Comparison of ENCODE assay signal across 23 cellular contexts in the genomic region with DNA sequence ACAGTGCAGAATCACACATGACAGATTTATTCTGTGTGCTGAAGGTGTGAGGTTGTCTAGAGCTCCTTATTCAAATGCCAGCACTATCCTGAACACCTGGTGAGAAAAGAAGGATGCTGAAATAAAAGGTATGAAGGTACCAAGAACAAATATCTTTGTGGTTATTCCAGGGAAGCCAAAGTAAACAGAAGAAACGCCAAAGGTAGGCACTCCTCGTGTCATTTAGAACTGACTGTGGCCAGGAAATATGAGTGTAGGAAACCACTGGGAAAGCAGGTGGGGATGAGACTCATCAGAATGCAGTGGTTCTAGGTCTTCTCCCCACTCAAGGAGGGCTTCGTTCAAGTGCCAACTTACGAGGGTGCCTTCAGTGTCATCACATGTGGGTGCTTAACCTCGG.
"Had no signal": no experiment of that assay in that cellular context is flagged by ENCODE, and none has a peak within 500 bp of the region (broad histone marks: within the 10 kb centered on the region; RNA-seq: fewer than 3 reads in every experiment).

No MANE protein-coding gene starts in this region.

- H3K27ac Mint-ChIP-seq: activated CD4-positive, alpha-beta T cell treated with anti-CD3 and anti-CD28 coated beads, Interleukin-2, amount 10 ng/mL, durations not matched to agents 24 days and 14 days; activated CD8-positive, alpha-beta T cell treated with anti-CD3 and anti-CD28 coated beads, Interleukin-2, amount 10 ng/mL, durations not matched to agents 7 days and 5 days; activated naive CD4-positive, alpha-beta T cell treated with anti-CD3 and anti-CD28 coated beads, Interleukin-2, amount 10 ng/mL, durations not matched to agents 7 days and 5 days; activated naive CD8-positive, alpha-beta T cell treated with anti-CD3 and anti-CD28 coated beads, Interleukin-2, amount 50 U/mL, for 24 hours; T-cell had no signal

- H3K4me1 Mint-ChIP-seq: activated CD4-positive, alpha-beta T cell treated with anti-CD3 and anti-CD28 coated beads, Interleukin-2, amount 10 ng/mL, durations not matched to agents 24 days and 14 days; central memory CD8-positive, alpha-beta T cell had no signal

- DNase-seq: activated CD4-positive, alpha-beta T cell treated with anti-CD3 and anti-CD28 coated beads, Interleukin-2, amount 10 ng/mL, durations not matched to agents 24 days and 14 days; activated CD4-positive, CD25-positive, alpha-beta regulatory T cell; activated CD8-positive, alpha-beta T cell treated with anti-CD3 and anti-CD28 coated beads, Interleukin-2, amount 10 ng/mL, durations not matched to agents 7 days and 5 days; activated effector memory CD4-positive, alpha-beta T cell treated with Interleukin-2 at 50 U/mL for 16 hours; activated naive CD4-positive, alpha-beta T cell treated with anti-CD3 and anti-CD28 coated beads, Interleukin-2, amount 10 ng/mL, durations not matched to agents 7 days and 5 days; activated naive CD8-positive, alpha-beta T cell treated with anti-CD3 and anti-CD28 coated beads, Interleukin-2, amount 50 U/mL, for 24 hours; activated T-cell treated with anti-CD3 and anti-CD28 coated beads, Interleukin-2, amount 50 U/mL, for 4 hours; anterior cingulate cortex; colonic mucosa; erythroblast; head of caudate nucleus; kidney glomerular epithelial cell; mesendoderm; naive thymus-derived CD8-positive, alpha-beta T cell; stimulated activated CD4-positive, alpha-beta T cell treated with anti-CD3 and anti-CD28 coated beads, Interleukin-4, amount 100 ng/mL, for 1 hour; T-cell; testis; upper lobe of left lung had no signal

- H3K4me1 ChIP-seq: colonic mucosa, testis, upper lobe of left lung had no signal

- H3K4me3 Mint-ChIP-seq: activated CD4-positive, alpha-beta T cell treated with anti-CD3 and anti-CD28 coated beads, Interleukin-2, amount 10 ng/mL, durations not matched to agents 24 days and 14 days; activated CD8-positive, alpha-beta T cell treated with anti-CD3 and anti-CD28 coated beads, Interleukin-2, amount 10 ng/mL, durations not matched to agents 7 days and 5 days; activated naive CD4-positive, alpha-beta T cell treated with anti-CD3 and anti-CD28 coated beads, Interleukin-2, amount 10 ng/mL, durations not matched to agents 7 days and 5 days; activated naive CD8-positive, alpha-beta T cell treated with anti-CD3 and anti-CD28 coated beads, Interleukin-2, amount 50 U/mL, for 24 hours; activated T-cell treated with anti-CD3 and anti-CD28 coated beads, Interleukin-2, amount 50 U/mL, for 4 hours; brain; central memory CD8-positive, alpha-beta T cell; naive thymus-derived CD8-positive, alpha-beta T cell; T-cell had no signal

- H3K27me3 ChIP-seq: colonic mucosa, neutrophil, testis, upper lobe of left lung had no signal

- H3K36me3 Mint-ChIP-seq: activated naive CD4-positive, alpha-beta T cell treated with anti-CD3 and anti-CD28 coated beads, Interleukin-2, amount 10 ng/mL, durations not matched to agents 7 days and 5 days had no signal

- H3K4me3 ChIP-seq: colonic mucosa, smooth muscle cell, testis, upper lobe of left lung had no signal

- H3K9me3 ChIP-seq: colonic mucosa, neutrophil, testis, upper lobe of left lung had no signal

- FAIRE-seq: frontal cortex had no signal

- H3K36me3 ChIP-seq: colonic mucosa, neutrophil, upper lobe of left lung had no signal

- H3K27me3 Mint-ChIP-seq: activated CD4-positive, alpha-beta T cell treated with anti-CD3 and anti-CD28 coated beads, Interleukin-2, amount 10 ng/mL, durations not matched to agents 24 days and 14 days; activated naive CD4-positive, alpha-beta T cell treated with anti-CD3 and anti-CD28 coated beads, Interleukin-2, amount 10 ng/mL, durations not matched to agents 7 days and 5 days; activated naive CD8-positive, alpha-beta T cell treated with anti-CD3 and anti-CD28 coated beads, Interleukin-2, amount 50 U/mL, for 24 hours; brain; central memory CD8-positive, alpha-beta T cell; naive thymus-derived CD8-positive, alpha-beta T cell; T-cell had no signal

- H3K9me3 Mint-ChIP-seq: activated CD4-positive, alpha-beta T cell treated with anti-CD3 and anti-CD28 coated beads, Interleukin-2, amount 10 ng/mL, durations not matched to agents 24 days and 14 days; activated naive CD4-positive, alpha-beta T cell treated with anti-CD3 and anti-CD28 coated beads, Interleukin-2, amount 10 ng/mL, durations not matched to agents 7 days and 5 days; activated naive CD8-positive, alpha-beta T cell treated with anti-CD3 and anti-CD28 coated beads, Interleukin-2, amount 50 U/mL, for 24 hours; activated T-cell treated with anti-CD3 and anti-CD28 coated beads, Interleukin-2, amount 50 U/mL, for 4 hours; brain; central memory CD8-positive, alpha-beta T cell; naive thymus-derived CD8-positive, alpha-beta T cell; T-cell had no signal
